8 cellular contexts compared by ENCODE assay signal in the genomic region with DNA sequence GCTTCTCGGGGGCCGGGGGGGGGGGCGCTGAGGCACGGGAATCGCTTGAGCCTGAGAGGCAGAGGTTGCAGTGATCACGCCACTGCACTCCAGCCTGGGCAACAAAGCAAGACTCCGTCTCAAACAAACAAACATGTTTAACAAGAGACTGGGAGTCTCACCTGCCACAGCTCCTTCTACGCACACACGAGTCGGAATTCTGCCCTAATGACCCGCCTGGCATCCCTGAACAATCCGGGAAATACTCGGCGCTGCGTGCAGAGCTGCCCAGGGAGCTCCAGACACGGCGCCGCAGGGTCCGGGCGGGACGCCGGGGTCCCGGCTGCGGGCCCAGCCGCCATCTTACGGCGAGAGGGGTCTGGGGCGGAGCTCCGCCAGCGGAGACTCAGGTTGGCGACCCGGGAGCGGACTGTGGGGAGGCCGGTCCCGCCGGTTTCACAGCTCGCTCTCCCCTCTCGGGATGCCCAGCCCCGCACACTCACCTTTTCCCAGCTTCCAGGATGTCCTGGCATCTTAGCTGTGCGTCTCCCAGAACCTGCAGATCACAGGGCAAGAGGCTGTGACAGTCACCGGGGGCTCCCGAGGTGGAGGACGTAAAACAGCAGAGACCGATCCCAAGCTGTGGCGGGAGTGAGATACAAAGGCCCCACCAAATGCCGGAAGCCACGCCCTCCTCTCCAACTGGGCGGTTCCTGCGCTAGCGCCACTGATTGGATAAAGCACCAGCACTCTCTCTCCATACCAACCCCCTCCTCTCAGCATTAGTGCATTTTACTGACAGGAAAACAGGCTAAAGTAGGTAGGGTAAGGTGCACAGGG.
DNase-seq lines count a peak whose midpoint lies in the region; ATAC-seq lines count a peak whose summit lies in the region.

No MANE protein-coding gene starts in this region.

- H3K4me3 ChIP-seq in neuron (ENCODE audit: low read length) (peak overlapping the region; percentile 91), subcutaneous abdominal adipose tissue (ENCODE audit: low read depth in 1 of 5, low read length in 5 of 5) (peak overlapping the region; percentile 86 to 96 (median 96))

- peaks cover 29% of the 10 kb centered on the region for H3K36me3 ChIP-seq in neuron (ENCODE audit: insufficient read depth, low read length)
- peaks cover 0 to 13% (median 4%) of the 10 kb centered on the region in 5 donors for H3K36me3 ChIP-seq in subcutaneous abdominal adipose tissue (ENCODE audit: control insufficient read depth in 5 of 5, insufficient read depth in 5 of 5, low read length in 5 of 5)

- H3K4me1 ChIP-seq in neuron (ENCODE audit: insufficient read depth, low read length) (peaks cover 12% of the 10 kb centered on the region), subcutaneous abdominal adipose tissue (ENCODE audit: control insufficient read depth in 5 of 5, insufficient read depth in 5 of 5, low read length in 5 of 5) (peaks cover 0 to 15% (median 10%) of the 10 kb centered on the region in 5 donors)

- peak overlapping the region; percentile 84 for H3K27ac ChIP-seq in subcutaneous abdominal adipose tissue (ENCODE audit: low read depth, low read length)

- H2AFZ ChIP-seq in neuron (ENCODE audit: low read depth, low read length): peak overlapping the region; percentile 39

- H3K27me3 ChIP-seq in neuron (ENCODE audit: insufficient read depth, low read length): no peaks in the 10 kb centered on the region
- H3K27me3 ChIP-seq in subcutaneous abdominal adipose tissue (ENCODE audit: control insufficient read depth in 5 of 5, insufficient read depth in 4 of 5, low read length in 5 of 5): no peaks in the 10 kb centered on the region

- ATAC-seq in GM21786 (IDR thresholded peaks at IDR 0.05; ENCODE audit: unreplicated experiment): peak; percentile 100

- H3K9ac ChIP-seq in subcutaneous abdominal adipose tissue (ENCODE audit: low read length in 5 of 5): peak overlapping the region; percentile 86 to 99 (median 93)

- DNase-seq in DMS79 treated with DMSO at 0.1 percent for 48 hours (lab: John Stamatoyannopoulos, UW) (peak; percentile 94), Kasumi-1 (lab: John Stamatoyannopoulos, UW) (peak; percentile 91 to 94), SHP77 treated with DMSO at 0.1 percent for 48 hours (lab: John Stamatoyannopoulos, UW) (peak; percentile 86), foreskin melanocyte (peak; percentile 80)
- DNase-seq in activated naive CD4-positive, alpha-beta T cell (lab: John Stamatoyannopoulos, UW): peak; percentile 65 to 89 (median 70)

- H3K9me3 ChIP-seq in neuron (ENCODE audit: low read length): no peaks in the 10 kb centered on the region
- H3K9me3 ChIP-seq in subcutaneous abdominal adipose tissue (ENCODE audit: control insufficient read depth in 5 of 5, low read length in 5 of 5): no peaks in the 10 kb centered on the region

Comparison
In these comparisons a context has a peak if more than half of its experiments do, and no peak if none do; other contexts are left out.
1. Peak in every context shown above with its lines: DNase-seq, ATAC-seq, H3K4me3 ChIP-seq and H3K27ac ChIP-seq.